In the genomic region with DNA sequence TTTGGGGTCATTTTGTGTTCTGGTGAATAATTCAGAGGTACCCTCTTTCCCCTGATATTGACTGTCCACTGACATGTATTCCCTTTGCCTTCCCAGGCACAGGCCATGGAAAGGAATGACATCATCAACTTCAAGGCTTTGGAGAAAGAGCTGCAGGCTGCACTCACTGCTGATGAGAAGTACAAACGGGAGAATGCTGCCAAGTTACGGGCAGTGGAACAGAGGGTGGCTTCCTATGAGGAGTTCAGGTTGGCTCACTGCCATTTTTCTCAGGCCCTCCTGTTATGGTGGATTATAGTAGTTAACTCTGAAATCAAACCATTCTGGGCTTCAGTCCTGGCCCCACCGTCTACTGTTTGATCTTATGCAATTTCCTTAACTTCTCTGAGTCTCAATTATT, we compare ENCODE assay signal across 1 cellular context.
TF ChIP-seq lines count a peak whose summit lies in the region.

No MANE protein-coding gene starts in this region.

TF ChIP-seq in K562, 482 proteins besides CTCF, POLR2A, EP300 and RAD21:
- TF ChIP-seq ATF7 (IDR thresholded peaks at IDR 0.05) (peak; percentile 75), NFIC (IDR thresholded peaks at IDR 0.05) (peak; percentile 58; the same call in 1 of the 2 replicates), GABPB1 (CRISPR knock-in tag; IDR thresholded peaks at IDR 0.05) (no peak), ZNF436 (CRISPR knock-in tag; IDR thresholded peaks at IDR 0.05) (no peak), NFE2 (IDR thresholded peaks at IDR 0.05; ENCODE audit: low read depth) (no peak)
- TF ChIP-seq, protein P1, sequence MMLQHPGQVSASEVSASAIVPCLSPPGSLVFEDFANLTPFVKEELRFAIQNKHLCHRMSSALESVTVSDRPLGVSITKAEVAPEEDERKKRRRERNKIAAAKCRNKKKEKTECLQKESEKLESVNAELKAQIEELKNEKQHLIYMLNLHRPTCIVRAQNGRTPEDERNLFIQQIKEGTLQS (IDR thresholded peaks at IDR 0.05), result peak; percentile 86
- TF ChIP-seq, protein P1 (CRISPR knock-in tag; conservative IDR thresholded peaks at IDR 0.05), result no peak
